ENCODE assay signal across 1 cellular context in genomic region chr17:44911133-44912001, GRCh38.
A peak's percentile ranks its signal among the peaks of the same experiment; 100 is the strongest.
TF ChIP-seq lines count a peak whose summit lies in the region.

No MANE protein-coding gene starts in this region.

TF ChIP-seq in HepG2, 621 proteins besides CTCF, POLR2A, EP300 and RAD21 (continued from another document and continues in another):
- TF ChIP-seq THAP7 (CRISPR knock-in tag; IDR thresholded peaks at IDR 0.05) (no peak), CEBPG (CRISPR knock-in tag; IDR thresholded peaks at IDR 0.05) (no peak), ETV5 (CRISPR knock-in tag; IDR thresholded peaks at IDR 0.05; ENCODE audit: borderline replicate concordance) (0 out of 2 replicates have a peak, but pooled peaks have one; percentile 12), CEBPB (IDR thresholded peaks at IDR 0.05; ENCODE audit: borderline replicate concordance, low read depth, low read length) (no peak), ZBTB46 (CRISPR knock-in tag; IDR thresholded peaks at IDR 0.05; ENCODE audit: borderline replicate concordance) (0 out of 2 replicates have a peak, but pooled peaks have one; percentile 71), HOXA9 (CRISPR knock-in tag; IDR thresholded peaks at IDR 0.05; ENCODE audit: borderline replicate concordance) (no peak), CBX2 (IDR thresholded peaks at IDR 0.05; ENCODE audit: low read depth, low read length) (no peak), CBX2 (CRISPR knock-in tag; IDR thresholded peaks at IDR 0.05; ENCODE audit: low read depth) (no peak), ZNF563 (CRISPR knock-in tag; IDR thresholded peaks at IDR 0.05) (0 out of 2 replicates have a peak, but pooled peaks have one; percentile 36), SMYD3 (CRISPR knock-in tag; IDR thresholded peaks at IDR 0.05) (no peak), HNRNPUL1 (IDR thresholded peaks at IDR 0.05; ENCODE audit: low read depth, low read length) (no peak), ZNF569 (CRISPR knock-in tag; IDR thresholded peaks at IDR 0.05; ENCODE audit: borderline replicate concordance) (no peak), ZIK1 (CRISPR knock-in tag; IDR thresholded peaks at IDR 0.05; ENCODE audit: borderline replicate concordance, low read depth) (no peak), ZFP91 (CRISPR knock-in tag; IDR thresholded peaks at IDR 0.05; ENCODE audit: borderline replicate concordance) (peak; percentile 85), ZNF121 (CRISPR knock-in tag; IDR thresholded peaks at IDR 0.05) (no peak), ZNF143 (CRISPR knock-in tag; IDR thresholded peaks at IDR 0.05) (no peak), KAT2B (IDR thresholded peaks at IDR 0.05; ENCODE audit: borderline replicate concordance, low read depth, low read length) (no peak), SMAD9 (CRISPR knock-in tag; IDR thresholded peaks at IDR 0.05) (no peak), NR3C1 (CRISPR knock-in tag; IDR thresholded peaks at IDR 0.05) (no peak), DNMT1 (CRISPR knock-in tag; IDR thresholded peaks at IDR 0.05) (0 out of 2 replicates have a peak, but pooled peaks have one; percentile 61), ZKSCAN8 (CRISPR knock-in tag; IDR thresholded peaks at IDR 0.05; ENCODE audit: borderline replicate concordance) (no peak), BCL6 (CRISPR knock-in tag; IDR thresholded peaks at IDR 0.05) (no peak), ATF2 (CRISPR knock-in tag; IDR thresholded peaks at IDR 0.05) (no peak), KIAA2018 (CRISPR knock-in tag; IDR thresholded peaks at IDR 0.05; ENCODE audit: borderline replicate concordance) (no peak), ZNF546 (CRISPR knock-in tag; conservative IDR thresholded peaks at IDR 0.05) (no peak), HOXA7 (CRISPR knock-in tag; IDR thresholded peaks at IDR 0.05) (no peak), CEBPZ (IDR thresholded peaks at IDR 0.05; ENCODE audit: low read length) (no peak), ZNF333 (CRISPR knock-in tag; IDR thresholded peaks at IDR 0.05; ENCODE audit: borderline replicate concordance) (no peak), GMEB2 (CRISPR knock-in tag; IDR thresholded peaks at IDR 0.05; ENCODE audit: low read depth) (no peak), NAIF1 (CRISPR knock-in tag; IDR thresholded peaks at IDR 0.05; ENCODE audit: borderline replicate concordance) (no peak), NFIC (IDR thresholded peaks at IDR 0.05; ENCODE audit: low read length) (no peak), THRA (CRISPR knock-in tag; IDR thresholded peaks at IDR 0.05; ENCODE audit: borderline replicate concordance) (no peak), RBM39 (IDR thresholded peaks at IDR 0.05; ENCODE audit: low read depth, low read length, poor library complexity, severe bottlenecking) (no peak), ZNF580 (CRISPR knock-in tag; IDR thresholded peaks at IDR 0.05; ENCODE audit: borderline replicate concordance, low read depth) (no peak), KLF9 (CRISPR knock-in tag; IDR thresholded peaks at IDR 0.05; ENCODE audit: low read depth) (no peak), EZH2 (conservative IDR thresholded peaks at IDR 0.05; ENCODE audit: low read depth, low read length) (no peak), ZNF639 (CRISPR knock-in tag; conservative IDR thresholded peaks at IDR 0.05) (no peak), MIER3 (CRISPR knock-in tag; IDR thresholded peaks at IDR 0.05; ENCODE audit: borderline replicate concordance) (no peak), ZFP36L2 (CRISPR knock-in tag; IDR thresholded peaks at IDR 0.05) (no peak)
